ENCODE assay signal across 8 cellular contexts in genomic region chr1:52032785-52033131, GRCh38. TPM values are rescaled to one million over a fixed set of nuclear protein-coding genes. Genes with fewer than 3 reads are reported as not detected.
DNase-seq lines count a peak whose midpoint lies in the region; ATAC-seq and TF ChIP-seq lines count a peak whose summit lies in the region.

No MANE protein-coding gene starts in this region.

- H3K9ac ChIP-seq in OCI-LY3 (ENCODE audit: low read length): peak overlapping the region; percentile 80

- ATAC-seq in HG02973 (IDR thresholded peaks at IDR 0.05; ENCODE audit: unreplicated experiment): no peak

- TF ChIP-seq CTCF in OCI-LY3 (IDR thresholded peaks at IDR 0.05; ENCODE audit: low read depth, low read length) (no peak), breast epithelium (IDR thresholded peaks at IDR 0.05) (no peak)

- no peak for TF ChIP-seq POLR2A in breast epithelium (IDR thresholded peaks at IDR 0.05)

- H3K36me3 ChIP-seq in OCI-LY3 (replicated peaks; ENCODE audit: low read depth, low read length): peaks cover 7% of the 10 kb centered on the region
- no peaks in the 10 kb centered on the region for H3K36me3 ChIP-seq in breast epithelium

- intact Hi-C loops in breast epithelium (cut with DNase I; ENCODE audit: low total_unique reads): no loop called here

- H3K4me3 ChIP-seq in OCI-LY3 (ENCODE audit: low read length) (peak overlapping the region; percentile 91), breast epithelium (peak overlapping the region; percentile 87 to 95 (median 92))

- DNase-seq in NCI-H1436 (lab: John Stamatoyannopoulos, UW): peak; percentile 4
- no peak for DNase-seq in NCI-H1436 treated with DMSO at 0.1 percent for 48 hours (lab: John Stamatoyannopoulos, UW)
- DNase-seq in HCEC 1CT: peak; percentile 42
- DNase-seq in breast epithelium (ENCODE audit: low spot score in 2 of 2): peak; percentile 22 to 56
- DNase-seq in iris pigment epithelial cell (ENCODE audit: low read depth): peak; percentile 60
- DNase-seq in stimulated activated CD4-positive, alpha-beta T cell treated with anti-CD3 and anti-CD28 coated beads, Interleukin-15, amount 100 ng/mL, for 24 hours: peak; percentile 38

- no peak overlapping the region for H2AFZ ChIP-seq in OCI-LY3 (ENCODE audit: low read depth, low read length)

- H3K79me2 ChIP-seq in OCI-LY3 (ENCODE audit: low read length): peaks cover 27% of the 10 kb centered on the region

- H3K4me2 ChIP-seq in OCI-LY3 (ENCODE audit: low read length): peak overlapping the region; percentile 80

- H3K27ac ChIP-seq in OCI-LY3 (ENCODE audit: low read length): peak overlapping the region; percentile 44
- H3K27ac ChIP-seq in breast epithelium: peak overlapping the region; percentile 89 to 97

- H3K4me1 ChIP-seq in OCI-LY3 (ENCODE audit: low read length): peaks cover 16% of the 10 kb centered on the region
- H3K4me1 ChIP-seq in breast epithelium: peaks cover 3 to 11% of the 10 kb centered on the region in 2 donors

- H3K9me3 ChIP-seq in OCI-LY3 (ENCODE audit: insufficient read depth, low read length): no peaks in the 10 kb centered on the region
- no peaks in the 10 kb centered on the region for H3K9me3 ChIP-seq in breast epithelium

- peaks cover 9% of the 10 kb centered on the region for H4K20me1 ChIP-seq in OCI-LY3 (ENCODE audit: insufficient read depth, low read length)

- H3K27me3 ChIP-seq in OCI-LY3 (ENCODE audit: low read depth, low read length) (no peaks in the 10 kb centered on the region), breast epithelium (no peaks in the 10 kb centered on the region)

RNA-seq across cellular contexts. Expression of gene KTI12, which starts 0.9 kb away (rescaled TPM):
- total RNA-seq in breast epithelium: 10 to 100 TPM in 1 of 3 donors, 1 to 10 TPM in 2; 4.4 to 13.6 (median 7.9) TPM

RNA-seq across cellular contexts. Expression of gene TXNDC12, which starts 22.2 kb away (rescaled TPM):
- total RNA-seq in breast epithelium: 10 to 100 TPM; 35.1 to 48.4 (median 37.6) TPM

RNA-seq across cellular contexts. Expression of gene BTF3L4, which starts 23.3 kb away (rescaled TPM):
- total RNA-seq in breast epithelium: 10 to 100 TPM; 47.5 to 66.2 (median 59.0) TPM

RNA-seq across cellular contexts. Expression of gene RAB3B, which starts 42.3 kb away (rescaled TPM):
- total RNA-seq in breast epithelium: 1 to 10 TPM in 1 of 3 donors, under 1 TPM in 1, not detected in 1; 0.66 to 1.3 TPM
